ENCODE assay signal across 10 cellular contexts in the genomic region with DNA sequence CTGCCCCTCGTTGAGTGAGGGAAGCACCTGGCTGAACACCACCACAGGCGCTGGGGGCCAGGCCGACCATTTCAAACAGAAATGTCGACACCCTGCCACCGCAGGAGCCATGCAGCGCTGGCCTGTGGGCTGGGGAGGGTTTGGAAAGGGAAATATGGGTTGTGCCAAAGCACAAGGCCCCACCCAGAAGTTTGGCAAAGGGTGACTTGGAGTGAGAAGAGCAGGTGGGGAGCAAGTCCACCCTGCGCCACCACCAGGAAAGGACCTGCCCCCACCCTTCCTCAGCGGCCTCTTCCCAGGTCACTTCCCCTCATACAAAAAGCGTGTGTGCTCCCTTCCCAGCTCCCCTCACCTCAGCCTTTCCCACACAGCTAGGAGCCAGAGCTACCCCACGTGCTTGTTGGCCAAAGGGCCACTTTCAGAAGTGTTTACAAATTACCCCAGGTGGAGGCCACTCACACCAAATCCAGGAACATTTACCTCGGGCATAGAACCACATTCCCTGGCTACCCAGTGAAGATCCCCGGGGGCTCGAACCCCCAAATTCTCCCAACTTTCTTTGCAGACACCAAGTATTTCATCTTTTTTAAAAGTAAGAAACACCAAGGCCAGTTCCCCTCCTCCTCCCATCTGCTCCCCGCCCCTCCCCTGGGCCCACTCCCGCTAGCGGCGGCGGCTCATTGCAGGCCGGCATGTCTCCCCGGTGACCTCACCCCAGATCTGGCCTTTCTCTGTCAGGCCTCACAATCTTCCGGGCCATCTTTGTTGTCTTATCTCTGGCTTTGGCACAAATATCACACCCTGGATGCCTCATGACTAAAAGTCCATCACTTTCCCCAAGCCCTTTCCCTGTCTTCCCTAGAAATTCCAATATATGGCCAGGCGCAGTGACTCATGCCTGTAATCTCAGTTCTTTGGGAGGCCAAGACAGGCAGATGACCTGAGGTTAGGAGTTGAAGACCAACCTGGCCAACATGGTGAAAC. TPM values are rescaled to one million over a fixed set of nuclear protein-coding genes. Genes with fewer than 3 reads are reported as not detected.
DNase-seq lines count a peak whose midpoint lies in the region; ATAC-seq and TF ChIP-seq lines count a peak whose summit lies in the region.
"Had no signal": no experiment of that assay in that cellular context is flagged by ENCODE, and none has a peak within 500 bp of the region (broad histone marks: within the 10 kb centered on the region; RNA-seq: fewer than 3 reads in every experiment).

No MANE protein-coding gene starts in this region.

- H3K4me1 Mint-ChIP-seq in activated naive CD4-positive, alpha-beta T cell treated with anti-CD3 and anti-CD28 coated beads, Interleukin-2, amount 50 U/mL, for 24 hours, result peaks cover 56% of the 10 kb centered on the region
- peaks cover 41% of the 10 kb centered on the region for H3K4me1 Mint-ChIP-seq in activated naive CD4-positive, alpha-beta T cell treated with anti-CD3 and anti-CD28 coated beads for 36 hours (ENCODE audit: low read depth)

- peak overlapping the region; percentile 59 to 69 for H2BK12ac ChIP-seq in mesenchymal stem cell (ENCODE audit: low read length in 2 of 2)

- H3K79me1 ChIP-seq in mesenchymal stem cell (replicated peaks; ENCODE audit: low read length, poor library complexity, severe bottlenecking), result peaks cover 5% of the 10 kb centered on the region

- TF ChIP-seq CTCF in vagina (IDR thresholded peaks at IDR 0.05), result no peak

- peak overlapping the region; percentile 5 for H4K8ac ChIP-seq in mesenchymal stem cell (ENCODE audit: low read length)

- H3K9ac ChIP-seq in mesenchymal stem cell (ENCODE audit: low read length), result peak overlapping the region; percentile 17

- H3K23ac ChIP-seq in mesenchymal stem cell (ENCODE audit: low read length in 2 of 2), result peak overlapping the region in 1 of 2 experiments; percentile 65

- peak overlapping the region in 1 of 2 experiments; percentile 19 for H3K14ac ChIP-seq in mesenchymal stem cell (ENCODE audit: low read length in 2 of 2)

- peak overlapping the region; percentile 41 for H2BK15ac ChIP-seq in mesenchymal stem cell (ENCODE audit: low read depth, poor library complexity, severe bottlenecking)

- H3K27ac Mint-ChIP-seq in activated naive CD4-positive, alpha-beta T cell treated with anti-CD3 and anti-CD28 coated beads, Interleukin-2, amount 50 U/mL, for 24 hours, result peak overlapping the region; percentile 38
- H3K27ac Mint-ChIP-seq in activated naive CD4-positive, alpha-beta T cell treated with anti-CD3 and anti-CD28 coated beads for 36 hours, result no peak overlapping the region

- intact Hi-C loops in activated naive CD4-positive, alpha-beta T cell treated with anti-CD3 and anti-CD28 coated beads for 36 hours (cut with micrococcal nuclease), result loop anchor here (10.0 kb wide), 1 partner anchor 296 kb away; no protein-coding TSS in a partner anchor
- intact Hi-C loops in vagina (cut with DNase I), result loop anchor here (2.0 to 10.0 kb wide), 2 partner anchors 146 to 306 kb away; a partner anchor contains a TSS

- H3K4me1 ChIP-seq in mesenchymal stem cell (ENCODE audit: control insufficient read depth, insufficient read depth, low read depth, low read length) (peaks cover 22% of the 10 kb centered on the region), vagina (peaks cover 91% of the 10 kb centered on the region)

- H3K9me3 ChIP-seq in mesenchymal stem cell (ENCODE audit: control insufficient read depth, low read length) (no peaks in the 10 kb centered on the region), vagina (no peaks in the 10 kb centered on the region)

- 59% methylated on average over 22 of the region's 22 CpGs for WGBS in mesenchymal stem cell

- peak overlapping the region; percentile 71 for H4K91ac ChIP-seq in mesenchymal stem cell (ENCODE audit: low read length)

- H3K27me3 ChIP-seq in mesenchymal stem cell (ENCODE audit: control insufficient read depth in 1 of 2, insufficient read depth in 1 of 2, low read length in 2 of 2), result no peaks in the 10 kb centered on the region
- H3K27me3 ChIP-seq in vagina, result no peaks in the 10 kb centered on the region

- H2AK5ac ChIP-seq in mesenchymal stem cell (ENCODE audit: low read length, severe bottlenecking), result peak overlapping the region; percentile 80

- H3K18ac ChIP-seq in mesenchymal stem cell (ENCODE audit: low read depth in 1 of 2, low read length in 2 of 2), result peak overlapping the region in 1 of 2 experiments; percentile 69

- no peak overlapping the region for H3K4me2 ChIP-seq in mesenchymal stem cell (ENCODE audit: low read length, poor library complexity, severe bottlenecking)

- ATAC-seq in HG02571 (IDR thresholded peaks at IDR 0.05; ENCODE audit: unreplicated experiment), result no peak

- CTCF ChIA-PET in activated naive CD4-positive, alpha-beta T cell treated with anti-CD3 and anti-CD28 coated beads for 36 hours (lab: Charles Lee), result interaction anchor here (0.7 to 2.4 kb wide), 3 partner anchors 17 to 145 kb away, joined by 3 to 8 read pairs (median 4); no protein-coding TSS in a partner anchor

- no peak for DNase-seq in activated naive CD4-positive, alpha-beta T cell treated with anti-CD3 and anti-CD28 coated beads for 36 hours
- peak; percentile 67 for DNase-seq in cerebellar cortex (ENCODE audit: low spot score)
- DNase-seq in mesenchymal stem cell, result peak; percentile 62
- DNase-seq in vagina (ENCODE audit: extremely low spot score in 2 of 2), result no peak
- DNase-seq in amygdala (lab: John Stamatoyannopoulos, UW), result no peak
- DNase-seq in NCI-H1930 (lab: John Stamatoyannopoulos, UW), result no peak
- DNase-seq: stimulated activated CD4-positive, alpha-beta T cell treated with anti-CD3 and anti-CD28 coated beads, Interleukin-1b, Interleukin-23, amount 100 ng/mL, for 48 hours had no signal

- H3K27ac ChIP-seq in mesenchymal stem cell (ENCODE audit: low read length, poor library complexity, severe bottlenecking) (no peak overlapping the region), vagina (peak overlapping the region; percentile 87)

- no peaks in the 10 kb centered on the region for H3K27me3 Mint-ChIP-seq in activated naive CD4-positive, alpha-beta T cell treated with anti-CD3 and anti-CD28 coated beads, Interleukin-2, amount 50 U/mL, for 24 hours
- H3K27me3 Mint-ChIP-seq in activated naive CD4-positive, alpha-beta T cell treated with anti-CD3 and anti-CD28 coated beads for 36 hours (ENCODE audit: low read depth), result no peaks in the 10 kb centered on the region

- no peak overlapping the region for H3K4me3 ChIP-seq in mesenchymal stem cell (ENCODE audit: insufficient read depth in 1 of 2, low read depth in 1 of 2, low read length in 2 of 2)
- H3K4me3 ChIP-seq in vagina, result no peak overlapping the region

- H3K36me3 ChIP-seq in mesenchymal stem cell (ENCODE audit: control insufficient read depth in 1 of 2, insufficient read depth in 2 of 2, low read depth in 1 of 2, low read length in 2 of 2) (no peaks in the 10 kb centered on the region), vagina (no peaks in the 10 kb centered on the region)

- no peak overlapping the region for H3K4me3 Mint-ChIP-seq in activated naive CD4-positive, alpha-beta T cell treated with anti-CD3 and anti-CD28 coated beads, Interleukin-2, amount 50 U/mL, for 24 hours
- no peak overlapping the region for H3K4me3 Mint-ChIP-seq in activated naive CD4-positive, alpha-beta T cell treated with anti-CD3 and anti-CD28 coated beads for 36 hours

- no peaks in the 10 kb centered on the region for H3K36me3 Mint-ChIP-seq in activated naive CD4-positive, alpha-beta T cell treated with anti-CD3 and anti-CD28 coated beads, Interleukin-2, amount 50 U/mL, for 24 hours
- H3K36me3 Mint-ChIP-seq in activated naive CD4-positive, alpha-beta T cell treated with anti-CD3 and anti-CD28 coated beads for 36 hours (ENCODE audit: low read depth), result no peaks in the 10 kb centered on the region

- H2BK5ac ChIP-seq in mesenchymal stem cell (ENCODE audit: low read depth, low read length, poor library complexity, severe bottlenecking), result no peak overlapping the region

- no peak overlapping the region for H2AFZ ChIP-seq in mesenchymal stem cell (ENCODE audit: low read depth, low read length)

- no peak for TF ChIP-seq POLR2A in vagina (IDR thresholded peaks at IDR 0.05)

- peak overlapping the region; percentile 39 to 41 for H3K4ac ChIP-seq in mesenchymal stem cell (ENCODE audit: low read depth in 1 of 2, low read length in 2 of 2)

- H2BK120ac ChIP-seq in mesenchymal stem cell (ENCODE audit: low read depth, low read length), result no peak overlapping the region

- no peaks in the 10 kb centered on the region for H3K9me3 Mint-ChIP-seq in activated naive CD4-positive, alpha-beta T cell treated with anti-CD3 and anti-CD28 coated beads, Interleukin-2, amount 50 U/mL, for 24 hours
- no peaks in the 10 kb centered on the region for H3K9me3 Mint-ChIP-seq in activated naive CD4-positive, alpha-beta T cell treated with anti-CD3 and anti-CD28 coated beads for 36 hours

RNA-seq across cellular contexts. Expression of a gene that starts 20.5 kb away (rescaled TPM):
- total RNA-seq in activated naive CD4-positive, alpha-beta T cell treated with anti-CD3 and anti-CD28 coated beads for 36 hours, result not detected
- polyA plus RNA-seq in mesenchymal stem cell (2013, experiment 1 of 2), result not detected
- polyA plus RNA-seq in mesenchymal stem cell (2013, experiment 2 of 2), result not detected
- total RNA-seq in vagina, result not detected
- total RNA-seq: HT-29 had no signal

Comparison
In these comparisons a context has a peak if more than half of its experiments do, and no peak if none do; other contexts are left out.
1. DNase-seq: peak in cerebellar cortex (single experiment) and mesenchymal stem cell (single experiment); none in activated naive CD4-positive, alpha-beta T cell treated with anti-CD3 and anti-CD28 coated beads for 36 hours (single experiment), vagina (0 of 2), amygdala (0 of 56) and NCI-H1930 (0 of 2).